Comparison of ENCODE assay signal across 8 cellular contexts in genomic region chr16:12455287-12455798, GRCh38.
DNase-seq lines count a peak whose midpoint lies in the region; ATAC-seq and TF ChIP-seq lines count a peak whose summit lies in the region.

No MANE protein-coding gene starts in this region.

- DNase-seq in DMS53 treated with DMSO at 0.1 percent for 48 hours (lab: John Stamatoyannopoulos, UW; ENCODE audit: unreplicated experiment) (peak; percentile 37), KBM-7 (peak; percentile 65), RKO (ENCODE audit: low spot score) (peak; percentile 67), anterior cingulate cortex (lab: John Stamatoyannopoulos, UW) (peak in 46 of 58 donors; percentile 9 to 73 (median 48)), hippocampal formation (lab: John Stamatoyannopoulos, UW) (peak; percentile 58 to 66), retinal pigment epithelial cell (ENCODE audit: low read depth) (no peak)
- no peak for DNase-seq in stimulated activated naive CD4-positive, alpha-beta T cell treated with Interleukin-2 at 50 U/mL for 16 hours (lab: John Stamatoyannopoulos, UW)

- TF ChIP-seq CTCF in retinal pigment epithelial cell (conservative IDR thresholded peaks at IDR 0.05; ENCODE audit: low read depth, low read length): peak; percentile 95

- H3K4me3 ChIP-seq in retinal pigment epithelial cell (ENCODE audit: low read length): no peak overlapping the region

- ATAC-seq in HG03457 (IDR thresholded peaks at IDR 0.05; ENCODE audit: unreplicated experiment): no peak

- in situ Hi-C loops in KBM-7 (cut with MboI; ENCODE audit: low pct_unique_long_range_greater_than_20kb, low sequenced_read_pairs): loop anchor here (25.0 kb wide), 1 partner anchor 357 kb away; the partner anchor contains the start of gene CPPED1

Comparison
In these comparisons a context has a peak if more than half of its experiments do, and no peak if none do; other contexts are left out.
1. DNase-seq: peak in DMS53 treated with DMSO at 0.1 percent for 48 hours (single experiment), KBM-7 (single experiment), RKO (single experiment), anterior cingulate cortex (46 of 58) and hippocampal formation (2 of 2); none in retinal pigment epithelial cell (single experiment) and stimulated activated naive CD4-positive, alpha-beta T cell treated with Interleukin-2 at 50 U/mL for 16 hours (single experiment).